In genomic region chr22:41619979-41620645, GRCh38 we compare ENCODE assay signal across 7 cellular contexts. TPM values are rescaled to one million over a fixed set of nuclear protein-coding genes. Genes with fewer than 3 reads are reported as not detected.
DNase-seq lines count a peak whose midpoint lies in the region; ATAC-seq, FAIRE-seq and TF ChIP-seq lines count a peak whose summit lies in the region.

No MANE protein-coding gene starts in this region.

- ATAC-seq in HG03103 (IDR thresholded peaks at IDR 0.05; ENCODE audit: low read depth, unreplicated experiment), result peak; percentile 4
- peak; percentile 54 for ATAC-seq in GM12878
- no peak for ATAC-seq in GM18868 (IDR thresholded peaks at IDR 0.05; ENCODE audit: unreplicated experiment)

- peak; percentile 71; the same call in 1 of the 2 replicates for TF ChIP-seq POLR2A in GM12878 (IDR thresholded peaks at IDR 0.05; ENCODE audit: low read depth, low read length)

- no peak for FAIRE-seq in GM12878 (lab: Jason Lieb, UNC)

- TF ChIP-seq RAD21 in GM12878 (IDR thresholded peaks at IDR 0.05; ENCODE audit: insufficient read depth, low read depth, low read length), result no peak

- no peaks in the 10 kb centered on the region for H3F3A ChIP-seq in SU-DHL-6 (ENCODE audit: insufficient read depth)

- 0 out of 2 replicates have a peak, but pooled peaks cover 1% of the 10 kb centered on the region for H3K36me3 ChIP-seq in SU-DHL-6 (ENCODE audit: low read length)
- peaks cover 1 to 2% of the 10 kb centered on the region in 2 experiments; a peak in 3 of 4 replicates for H3K36me3 ChIP-seq in GM12878 (ENCODE audit: control insufficient read depth in 2 of 2, insufficient read depth in 2 of 2, low read length in 1 of 2)

- no TSS peak for BruUV-seq in GM12878 (replicated peaks; lab: Mats Ljungman, UMichigan)

- H2AFZ ChIP-seq in SU-DHL-6 (ENCODE audit: low read depth, low read length, severe bottlenecking), result peak overlapping the region; percentile 22
- H2AFZ ChIP-seq in GM12878 (ENCODE audit: control insufficient read depth, low read depth, low read length), result peak overlapping the region; percentile 0; the same call in 1 of the 2 replicates

- no peaks in the 10 kb centered on the region for H3K9me3 ChIP-seq in SU-DHL-6 (ENCODE audit: insufficient read depth, low read length)
- no peaks in the 10 kb centered on the region for H3K9me3 ChIP-seq in GM12878 (replicated peaks; ENCODE audit: control insufficient read depth, insufficient read depth, low read length)

- H3K79me2 ChIP-seq in SU-DHL-6 (ENCODE audit: insufficient read depth, low read length) (peaks cover 90% of the 10 kb centered on the region), GM12878 (ENCODE audit: control insufficient read depth, insufficient read depth, low read length) (peaks cover 59% of the 10 kb centered on the region)

- H4K20me1 ChIP-seq in SU-DHL-6 (ENCODE audit: low read depth, low read length), result no peaks in the 10 kb centered on the region; the same call in 1 of the 2 replicates
- peaks cover 4% of the 10 kb centered on the region; the same call in 1 of the 2 replicates for H4K20me1 ChIP-seq in GM12878 (ENCODE audit: control insufficient read depth, insufficient read depth)

- TF ChIP-seq CTCF in GM12875 (IDR thresholded peaks at IDR 0.05; ENCODE audit: borderline replicate concordance, insufficient read depth, low read depth, low read length), result peak; percentile 23; the same call in 1 of the 2 replicates
- no peak for TF ChIP-seq CTCF in SU-DHL-6 (IDR thresholded peaks at IDR 0.05; ENCODE audit: insufficient read depth, low read length, poor library complexity, severe bottlenecking)
- TF ChIP-seq CTCF in GM12878 (IDR thresholded peaks at IDR 0.05 in 2 of 3, conservative IDR thresholded peaks at IDR 0.05 in 1 of 3; ENCODE audit: control insufficient read depth in 2 of 3, extremely low read depth in 1 of 3, insufficient read depth in 1 of 3, low read depth in 3 of 3, low read length in 3 of 3), result peak in 1 of 3 experiments; percentile 13; a peak in 1 of 6 replicates

- H3K9ac ChIP-seq in SU-DHL-6 (ENCODE audit: low read length) (peak overlapping the region; percentile 94), GM12878 (ENCODE audit: control insufficient read depth, insufficient read depth, low read length) (peak overlapping the region; percentile 90)

- SMC1A ChIA-PET in GM12878 (lab: Charles Lee; ENCODE audit: uncharacterized antibody, unreplicated experiment), result interaction anchor here (0.5 to 2.1 kb wide), 8 partner anchors 16 to 183 kb away, joined by 3 to 8 read pairs (median 3); partner anchors contain the start of gene POLR3H

- CTCF ChIA-PET in GM12878 (lab: Yijun Ruan, JAX), result interaction anchor here (1.1 to 4.8 kb wide), 6 partner anchors 16 to 321 kb away, joined by 3 to 29 read pairs (median 10); partner anchors contain the start of genes PMM1 and POLR3H

- POLR2A ChIA-PET in GM12878 (lab: Charles Lee), result interaction anchor here (0.6 to 4.7 kb wide), 12 partner anchors 16 to 995 kb away, joined by 3 to 74 read pairs (median 5); partner anchors contain the start of genes PMM1, POLR3H, TEF and TOB2

- RAD21 ChIA-PET in GM12878 (lab: Charles Lee; ENCODE audit: unreplicated experiment), result interaction anchor here (0.9 to 1.9 kb wide), 9 partner anchors 16 to 305 kb away, joined by 3 to 24 read pairs (median 5); partner anchors contain the start of genes PMM1 and POLR3H

- TF ChIP-seq EP300 in GM12878 (IDR thresholded peaks at IDR 0.05; ENCODE audit: borderline replicate concordance in 1 of 2, control insufficient read depth in 1 of 2, low read depth in 2 of 2, low read length in 2 of 2), result no peak

- in situ Hi-C loops in GM12878 (cut with MboI), result no loop called here

- DNase-seq in GM12878 (ENCODE audit: low read depth, low spot score) (no peak), islet precursor cell (peak; percentile 80)
- peak; percentile 28 to 35 for DNase-seq in stimulated activated CD4-positive, alpha-beta T cell treated with anti-CD3 and anti-CD28 coated beads, Interleukin-15, amount 100 ng/mL, for 48 hours (ENCODE audit: low read depth in 2 of 2)

- 1% methylated on average over 25 of the region's 25 CpGs for WGBS in GM12878 (ENCODE audit: insufficient coverage, insufficient replicate concordance, low lambda C conversion rate, missing lambda C conversion rate)

- peak overlapping the region; percentile 80 for H3K4me3 ChIP-seq in GM12875 (ENCODE audit: low read depth, low read length)
- peak overlapping the region; percentile 84 for H3K4me3 ChIP-seq in SU-DHL-6 (ENCODE audit: insufficient read depth, low read length, poor library complexity, severe bottlenecking)
- H3K4me3 ChIP-seq in GM12878, result peak overlapping the region; percentile 95

- H3K27ac ChIP-seq in SU-DHL-6 (ENCODE audit: low read depth, low read length) (peak overlapping the region; percentile 53), GM12878 (ENCODE audit: control insufficient read depth, insufficient read depth) (peak overlapping the region; percentile 88)

- H3K4me1 ChIP-seq in GM12878 (ENCODE audit: control insufficient read depth, insufficient read depth, low read length), result peaks cover 5% of the 10 kb centered on the region

- H3K4me2 ChIP-seq in SU-DHL-6 (ENCODE audit: low read depth, low read length, poor library complexity, severe bottlenecking), result peak overlapping the region; percentile 93
- H3K4me2 ChIP-seq in GM12878 (ENCODE audit: control insufficient read depth, insufficient read depth), result peak overlapping the region; percentile 89

- intact Hi-C loops in GM12878 (cut with micrococcal nuclease; ENCODE audit: unreplicated experiment), result loop anchor here (1.0 to 2.0 kb wide), 2 partner anchors 30 to 43 kb away; no protein-coding TSS in a partner anchor

- H3K27me3 ChIP-seq in SU-DHL-6 (ENCODE audit: low read length) (no peaks in the 10 kb centered on the region), GM12878 (replicated peaks in 1 of 2; ENCODE audit: control insufficient read depth in 2 of 2, insufficient read depth in 2 of 2, low read length in 1 of 2) (no peaks in the 10 kb centered on the region)

- H3K9me2 ChIP-seq in SU-DHL-6 (replicated peaks; ENCODE audit: insufficient read depth, low read length), result no peaks in the 10 kb centered on the region

RNA-seq across cellular contexts. Expression of gene DESI1, which starts 0.7 kb away (rescaled TPM):
- 45.5 and 55.8 TPM in 2 replicates for total RNA-seq in GM12878 (2013; cell fraction: nucleolus; rRNA removed)
- total RNA-seq in GM12878 (2014; rRNA removed) (30.8 and 31.2 TPM in 2 replicates), GM12878 (2014; rRNA removed; fragmentation: Illumina TruSeq; extraction: Trizol) (32.8 and 37.1 TPM in 2 replicates), GM12878 (2021) (48.2 and 51.7 TPM in 2 replicates)
- 13.5 TPM for polyA plus RNA-seq in GM12878 (2011; ENCODE audit: low read depth)
- polyA plus RNA-seq in GM12878 (2011; rRNA removed) (29.4 and 33.7 TPM in 2 replicates), GM12878 (2014; fragmentation: Illumina TruSeq; extraction: Trizol) (48.1 and 51.7 TPM in 2 replicates), GM12878 (2014; fragmentation: Nextera tagmentation; extraction: Ambion mirVana) (10 to 100 TPM in 1 of 2 experiments, 1 to 10 TPM in 1; 8.0 to 17.2 TPM), GM12878 (2014; rRNA removed) (44.0 and 46.4 TPM in 2 replicates), GM12878 (2016; fragmentation: Nextera tagmentation; extraction: Ambion mirVana) (10 to 100 TPM; 76.3 to 76.8 TPM)
- 35.2 and 38.2 TPM in 2 replicates for polyA plus RNA-seq in GM12878 (2011; cell fraction: cytosol; rRNA removed)
- 59.5 and 65.2 TPM in 2 replicates for polyA plus RNA-seq in GM12878 (2011; cell fraction: nucleus; rRNA removed)
- 22.4 and 22.5 TPM in 2 replicates for polyA plus RNA-seq in GM12878 (2012)
- polyA minus RNA-seq in GM12878 (2011; rRNA and poly(A)+ RNA removed), result 34.8 and 40.6 TPM in 2 replicates
- polyA minus RNA-seq in GM12878 (2011; cell fraction: cytosol; rRNA and poly(A)+ RNA removed), result 11.0 and 15.1 TPM in 2 replicates
- 17.3 and 32.5 TPM in 2 replicates for polyA minus RNA-seq in GM12878 (2011; cell fraction: nucleus; rRNA and poly(A)+ RNA removed)

RNA-seq across cellular contexts. Expression of gene XRCC6, which starts 1.0 kb away (rescaled TPM):
- 96.7 and 104 TPM in 2 replicates for total RNA-seq in GM12878 (2013; cell fraction: nucleolus; rRNA removed)
- 360 and 389 TPM in 2 replicates for total RNA-seq in GM12878 (2014; rRNA removed)
- total RNA-seq in GM12878 (2014; rRNA removed; fragmentation: Illumina TruSeq; extraction: Trizol), result 370 and 398 TPM in 2 replicates
- 331 and 336 TPM in 2 replicates for total RNA-seq in GM12878 (2021)
- polyA plus RNA-seq in GM12878 (2011; ENCODE audit: low read depth), result 212 TPM
- polyA plus RNA-seq in GM12878 (2011; rRNA removed), result 212 and 219 TPM in 2 replicates
- polyA plus RNA-seq in GM12878 (2011; cell fraction: cytosol; rRNA removed), result 181 and 199 TPM in 2 replicates
- polyA plus RNA-seq in GM12878 (2011; cell fraction: nucleus; rRNA removed), result 88.3 and 142 TPM in 2 replicates
- polyA plus RNA-seq in GM12878 (2012), result 229 and 278 TPM in 2 replicates
- polyA plus RNA-seq in GM12878 (2014; fragmentation: Illumina TruSeq; extraction: Trizol), result 443 and 471 TPM in 2 replicates
- polyA plus RNA-seq in GM12878 (2014; fragmentation: Nextera tagmentation; extraction: Ambion mirVana), result 100 to 1,000 TPM; 186 to 334 TPM
- polyA plus RNA-seq in GM12878 (2014; rRNA removed), result 327 and 336 TPM in 2 replicates
- polyA plus RNA-seq in GM12878 (2016; fragmentation: Nextera tagmentation; extraction: Ambion mirVana), result 100 to 1,000 TPM; 683 to 718 TPM
- 120 and 121 TPM in 2 replicates for polyA minus RNA-seq in GM12878 (2011; rRNA and poly(A)+ RNA removed)
- polyA minus RNA-seq in GM12878 (2011; cell fraction: cytosol; rRNA and poly(A)+ RNA removed), result 46.4 and 59.8 TPM in 2 replicates
- polyA minus RNA-seq in GM12878 (2011; cell fraction: nucleus; rRNA and poly(A)+ RNA removed), result 14.6 and 23.8 TPM in 2 replicates

RNA-seq across cellular contexts. Expression of gene PMM1, which starts 30.5 kb away (rescaled TPM):
- total RNA-seq in GM12878 (2013; cell fraction: nucleolus; rRNA removed), result 9.0 and 9.7 TPM in 2 replicates
- 10.2 and 11.1 TPM in 2 replicates for total RNA-seq in GM12878 (2014; rRNA removed)
- 8.1 and 8.2 TPM in 2 replicates for total RNA-seq in GM12878 (2014; rRNA removed; fragmentation: Illumina TruSeq; extraction: Trizol)
- total RNA-seq in GM12878 (2021), result 17.7 and 18.3 TPM in 2 replicates
- 16.7 TPM for polyA plus RNA-seq in GM12878 (2011; ENCODE audit: low read depth)
- 26.4 and 32.2 TPM in 2 replicates for polyA plus RNA-seq in GM12878 (2011; rRNA removed)
- polyA plus RNA-seq in GM12878 (2011; cell fraction: cytosol; rRNA removed), result 51.7 and 57.1 TPM in 2 replicates
- polyA plus RNA-seq in GM12878 (2011; cell fraction: nucleus; rRNA removed), result 47.0 and 51.2 TPM in 2 replicates
- polyA plus RNA-seq in GM12878 (2012), result 28.2 and 29.7 TPM in 2 replicates
- polyA plus RNA-seq in GM12878 (2014; fragmentation: Illumina TruSeq; extraction: Trizol), result 6.2 and 12.2 TPM in 2 replicates
- 10 to 100 TPM; 10.5 to 16.1 TPM for polyA plus RNA-seq in GM12878 (2014; fragmentation: Nextera tagmentation; extraction: Ambion mirVana)
- polyA plus RNA-seq in GM12878 (2014; rRNA removed), result 22.3 and 22.6 TPM in 2 replicates
- 10 to 100 TPM; 20.5 to 22.7 TPM for polyA plus RNA-seq in GM12878 (2016; fragmentation: Nextera tagmentation; extraction: Ambion mirVana)
- polyA minus RNA-seq in GM12878 (2011; rRNA and poly(A)+ RNA removed), result 12.6 and 26.4 TPM in 2 replicates
- polyA minus RNA-seq in GM12878 (2011; cell fraction: cytosol; rRNA and poly(A)+ RNA removed), result 7.5 and 16.2 TPM in 2 replicates
- 10.6 and 15.4 TPM in 2 replicates for polyA minus RNA-seq in GM12878 (2011; cell fraction: nucleus; rRNA and poly(A)+ RNA removed)

RNA-seq across cellular contexts. Expression of gene CSDC2, which starts 59.3 kb away (rescaled TPM):
- total RNA-seq in GM12878 (2013; cell fraction: nucleolus; rRNA removed), result not detected in 2 replicates
- total RNA-seq in GM12878 (2014; rRNA removed) (not detected in 2 replicates), GM12878 (2014; rRNA removed; fragmentation: Illumina TruSeq; extraction: Trizol) (not detected in 2 replicates), GM12878 (2021) (0.08 and 0.13 TPM in 2 replicates)
- polyA plus RNA-seq in GM12878 (2011; ENCODE audit: low read depth), result not detected
- polyA plus RNA-seq in GM12878 (2011; rRNA removed) (not detected in 2 replicates), GM12878 (2014; fragmentation: Illumina TruSeq; extraction: Trizol) (not detected in 2 replicates), GM12878 (2014; fragmentation: Nextera tagmentation; extraction: Ambion mirVana) (not detected), GM12878 (2014; rRNA removed) (not detected in 2 replicates), GM12878 (2016; fragmentation: Nextera tagmentation; extraction: Ambion mirVana) (not detected)
- not detected in 2 replicates for polyA plus RNA-seq in GM12878 (2011; cell fraction: cytosol; rRNA removed)
- not detected in 2 replicates for polyA plus RNA-seq in GM12878 (2011; cell fraction: nucleus; rRNA removed)
- not detected in 2 replicates for polyA plus RNA-seq in GM12878 (2012)
- not detected in 2 replicates for polyA minus RNA-seq in GM12878 (2011; rRNA and poly(A)+ RNA removed)
- polyA minus RNA-seq in GM12878 (2011; cell fraction: cytosol; rRNA and poly(A)+ RNA removed), result not detected in 2 replicates
- polyA minus RNA-seq in GM12878 (2011; cell fraction: nucleus; rRNA and poly(A)+ RNA removed), result not detected in 2 replicates
